In the genomic region with DNA sequence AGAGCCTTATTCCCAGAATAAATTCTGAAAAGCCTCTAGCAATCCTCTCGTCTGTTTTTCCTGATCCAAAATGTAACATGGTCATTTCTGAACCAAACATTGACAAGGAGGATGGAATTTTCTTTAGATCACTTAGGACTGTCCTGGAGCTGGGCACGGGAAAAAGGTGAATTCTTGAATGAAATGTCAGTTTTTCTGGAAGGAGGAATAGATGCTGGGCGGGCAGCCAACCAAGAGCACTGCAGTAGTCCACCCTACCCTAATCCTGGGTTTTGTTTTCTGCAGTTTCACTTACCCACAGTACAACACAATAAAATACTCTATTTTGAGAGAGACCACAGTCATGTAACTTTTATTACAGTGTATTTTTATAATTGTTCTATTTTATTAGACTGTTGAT, we compare ENCODE assay signal across 2 cellular contexts.
TF ChIP-seq lines count a peak whose summit lies in the region.

No MANE protein-coding gene starts in this region.

TF ChIP-seq in SK-N-SH, 30 proteins besides CTCF, POLR2A, EP300 and RAD21 (continued from another document):
- TF ChIP-seq, protein P1, sequence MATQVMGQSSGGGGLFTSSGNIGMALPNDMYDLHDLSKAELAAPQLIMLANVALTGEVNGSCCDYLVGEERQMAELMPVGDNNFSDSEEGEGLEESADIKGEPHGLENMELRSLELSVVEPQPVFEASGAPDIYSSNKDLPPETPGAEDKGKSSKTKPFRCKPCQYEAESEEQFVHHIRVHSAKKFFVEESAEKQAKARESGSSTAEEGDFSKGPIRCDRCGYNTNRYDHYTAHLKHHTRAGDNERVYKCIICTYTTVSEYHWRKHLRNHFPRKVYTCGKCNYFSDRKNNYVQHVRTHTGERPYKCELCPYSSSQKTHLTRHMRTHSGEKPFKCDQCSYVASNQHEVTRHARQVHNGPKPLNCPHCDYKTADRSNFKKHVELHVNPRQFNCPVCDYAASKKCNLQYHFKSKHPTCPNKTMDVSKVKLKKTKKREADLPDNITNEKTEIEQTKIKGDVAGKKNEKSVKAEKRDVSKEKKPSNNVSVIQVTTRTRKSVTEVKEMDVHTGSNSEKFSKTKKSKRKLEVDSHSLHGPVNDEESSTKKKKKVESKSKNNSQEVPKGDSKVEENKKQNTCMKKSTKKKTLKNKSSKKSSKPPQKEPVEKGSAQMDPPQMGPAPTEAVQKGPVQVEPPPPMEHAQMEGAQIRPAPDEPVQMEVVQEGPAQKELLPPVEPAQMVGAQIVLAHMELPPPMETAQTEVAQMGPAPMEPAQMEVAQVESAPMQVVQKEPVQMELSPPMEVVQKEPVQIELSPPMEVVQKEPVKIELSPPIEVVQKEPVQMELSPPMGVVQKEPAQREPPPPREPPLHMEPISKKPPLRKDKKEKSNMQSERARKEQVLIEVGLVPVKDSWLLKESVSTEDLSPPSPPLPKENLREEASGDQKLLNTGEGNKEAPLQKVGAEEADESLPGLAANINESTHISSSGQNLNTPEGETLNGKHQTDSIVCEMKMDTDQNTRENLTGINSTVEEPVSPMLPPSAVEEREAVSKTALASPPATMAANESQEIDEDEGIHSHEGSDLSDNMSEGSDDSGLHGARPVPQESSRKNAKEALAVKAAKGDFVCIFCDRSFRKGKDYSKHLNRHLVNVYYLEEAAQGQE (IDR thresholded peaks at IDR 0.05; ENCODE audit: low read depth, low read length), result no peak
- TF ChIP-seq FOSL2 (IDR thresholded peaks at IDR 0.05; ENCODE audit: borderline replicate concordance, low read depth) (no peak), POLR2AphosphoS5 (IDR thresholded peaks at IDR 0.05; ENCODE audit: low read depth, low read length) (no peak), ELF1 (IDR thresholded peaks at IDR 0.05) (no peak), NFIC (IDR thresholded peaks at IDR 0.05; ENCODE audit: borderline replicate concordance) (no peak)

TF ChIP-seq in SK-N-SH treated with all-trans-retinoic acid at 6 μM for 48 hours, 23 proteins besides CTCF, POLR2A, EP300 and RAD21 (continued from another document):
- TF ChIP-seq, protein P2, sequence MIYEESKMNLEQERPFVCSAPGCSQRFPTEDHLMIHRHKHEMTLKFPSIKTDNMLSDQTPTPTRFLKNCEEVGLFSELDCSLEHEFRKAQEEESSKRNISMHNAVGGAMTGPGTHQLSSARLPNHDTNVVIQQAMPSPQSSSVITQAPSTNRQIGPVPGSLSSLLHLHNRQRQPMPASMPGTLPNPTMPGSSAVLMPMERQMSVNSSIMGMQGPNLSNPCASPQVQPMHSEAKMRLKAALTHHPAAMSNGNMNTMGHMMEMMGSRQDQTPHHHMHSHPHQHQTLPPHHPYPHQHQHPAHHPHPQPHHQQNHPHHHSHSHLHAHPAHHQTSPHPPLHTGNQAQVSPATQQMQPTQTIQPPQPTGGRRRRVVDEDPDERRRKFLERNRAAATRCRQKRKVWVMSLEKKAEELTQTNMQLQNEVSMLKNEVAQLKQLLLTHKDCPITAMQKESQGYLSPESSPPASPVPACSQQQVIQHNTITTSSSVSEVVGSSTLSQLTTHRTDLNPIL (CRISPR knock-in tag; IDR thresholded peaks at IDR 0.05; ENCODE audit: low read depth), result no peak
